ENCODE assay signal across 9 cellular contexts in the genomic region with DNA sequence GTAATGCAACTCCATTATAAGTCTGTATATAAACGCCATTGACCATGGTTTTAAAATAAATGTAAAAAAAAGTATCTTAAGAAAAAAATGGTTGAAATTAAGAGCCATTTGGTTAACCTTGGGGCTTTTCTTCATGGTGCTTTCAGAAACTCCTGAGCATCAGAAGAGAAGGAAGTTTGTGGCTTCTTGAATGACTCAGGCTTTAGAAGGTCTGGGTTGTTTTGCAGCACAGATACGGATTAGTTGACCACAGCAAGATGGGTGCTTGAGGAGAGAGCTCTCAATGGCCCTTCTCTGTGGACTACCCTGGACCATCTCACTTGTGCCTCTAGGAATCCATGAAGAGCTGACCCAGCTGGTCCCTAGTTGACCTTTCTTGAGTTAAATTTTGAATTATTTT.
A peak's percentile ranks its signal among the peaks of the same experiment; 100 is the strongest.
DNase-seq lines count a peak whose midpoint lies in the region; ATAC-seq and TF ChIP-seq lines count a peak whose summit lies in the region.
"Had no signal": no experiment of that assay in that cellular context is flagged by ENCODE, and none has a peak within 500 bp of the region (broad histone marks: within the 10 kb centered on the region; RNA-seq: fewer than 3 reads in every experiment).

No MANE protein-coding gene starts in this region.

- H3K4me1 ChIP-seq in naive thymus-derived CD4-positive, alpha-beta T cell (ENCODE audit: control insufficient read depth in 2 of 2, insufficient read depth in 2 of 2, low read length in 2 of 2): no peaks in the 10 kb centered on the region

- peak overlapping the region in 1 of 9 donors; percentile 63 for H3K27ac Mint-ChIP-seq in naive thymus-derived CD4-positive, alpha-beta T cell
- H3K27ac Mint-ChIP-seq in osteocyte (ENCODE audit: unreplicated experiment): no peak overlapping the region

- no peaks in the 10 kb centered on the region for H3K36me3 ChIP-seq in naive thymus-derived CD4-positive, alpha-beta T cell (ENCODE audit: control insufficient read depth in 2 of 3, insufficient read depth in 3 of 3, low read length in 3 of 3)

- no peak for DNase-seq in activated CD4-positive, CD25-positive, alpha-beta regulatory T cell treated with anti-CD3 and anti-CD28 coated beads, Interleukin-2, amount 50 U/mL, for 72 hours
- no peak for DNase-seq in naive thymus-derived CD4-positive, alpha-beta T cell
- DNase-seq in nucleus accumbens (lab: John Stamatoyannopoulos, UW) (no peak), osteocyte (ENCODE audit: extremely low spot score, unreplicated experiment) (no peak), NCI-H1417 treated with DMSO at 0.1 percent for 48 hours (lab: John Stamatoyannopoulos, UW) (no peak)
- DNase-seq: NCI-H82 had no signal

- H3K27ac ChIP-seq in naive thymus-derived CD4-positive, alpha-beta T cell (ENCODE audit: low read depth, low read length): no peak overlapping the region

- H3K27me3 Mint-ChIP-seq in naive thymus-derived CD4-positive, alpha-beta T cell: peaks cover 4 to 35% (median 10%) of the 10 kb centered on the region in 5 donors
- H3K27me3 Mint-ChIP-seq in osteocyte (ENCODE audit: unreplicated experiment): peaks cover 9% of the 10 kb centered on the region

- H3K36me3 Mint-ChIP-seq in naive thymus-derived CD4-positive, alpha-beta T cell: no peaks in the 10 kb centered on the region
- H3K36me3 Mint-ChIP-seq in osteocyte (ENCODE audit: unreplicated experiment): no peaks in the 10 kb centered on the region

- H3K9me3 ChIP-seq in naive thymus-derived CD4-positive, alpha-beta T cell (ENCODE audit: control insufficient read depth in 2 of 3, low read length in 3 of 3): no peaks in the 10 kb centered on the region

- POLR2A ChIA-PET in naive thymus-derived CD4-positive, alpha-beta T cell (lab: Charles Lee): no interaction called here

- CTCF ChIA-PET in naive thymus-derived CD4-positive, alpha-beta T cell (lab: Charles Lee): interaction anchor here (1.6 kb wide), 1 partner anchor 42 kb away, joined by 9 read pairs; no protein-coding TSS in a partner anchor

- intact Hi-C loops in naive thymus-derived CD4-positive, alpha-beta T cell (cut with micrococcal nuclease): loop anchor here in 1 of 2 donors (5.0 kb wide), 1 partner anchor 192 kb away; a partner anchor contains a TSS

- no peaks in the 10 kb centered on the region for H3K9me3 Mint-ChIP-seq in naive thymus-derived CD4-positive, alpha-beta T cell
- H3K9me3 Mint-ChIP-seq in osteocyte (ENCODE audit: unreplicated experiment): no peaks in the 10 kb centered on the region

- H3K27me3 ChIP-seq in naive thymus-derived CD4-positive, alpha-beta T cell (ENCODE audit: control insufficient read depth in 2 of 2, insufficient read depth in 2 of 2, low read length in 2 of 2): no peaks in the 10 kb centered on the region

- peak overlapping the region in 1 of 10 donors; percentile 71 for H3K4me3 Mint-ChIP-seq in naive thymus-derived CD4-positive, alpha-beta T cell
- no peak overlapping the region for H3K4me3 Mint-ChIP-seq in osteocyte (ENCODE audit: unreplicated experiment)

- ATAC-seq in activated CD4-positive, CD25-positive, alpha-beta regulatory T cell treated with anti-CD3 and anti-CD28 coated beads, Interleukin-2, amount 50 U/mL, for 24 hours: peak; percentile 25 to 49
- ATAC-seq in HG02588 (IDR thresholded peaks at IDR 0.05; ENCODE audit: unreplicated experiment): peak; percentile 94
- peak; percentile 90 for ATAC-seq in HG03571 (IDR thresholded peaks at IDR 0.05; ENCODE audit: unreplicated experiment)
- peak; percentile 53 for ATAC-seq in naive thymus-derived CD4-positive, alpha-beta T cell

- TF ChIP-seq CTCF in osteocyte (IDR thresholded peaks at IDR 0.05): no peak

- peaks cover 0 to 28% (median 4%) of the 10 kb centered on the region in 7 donors for H3K4me1 Mint-ChIP-seq in naive thymus-derived CD4-positive, alpha-beta T cell
- peaks cover 3% of the 10 kb centered on the region for H3K4me1 Mint-ChIP-seq in osteocyte (ENCODE audit: unreplicated experiment)

- H3K4me3 ChIP-seq in naive thymus-derived CD4-positive, alpha-beta T cell (ENCODE audit: low read length): no peak overlapping the region

Comparison
In these comparisons a context has a peak if more than half of its experiments do, and no peak if none do; other contexts are left out.
1. ATAC-seq: peak in every context shown above with its lines; median percentile 94 in HG02588; 90 in HG03571; 53 in naive thymus-derived CD4-positive, alpha-beta T cell; 37 in activated CD4-positive, CD25-positive, alpha-beta regulatory T cell treated with anti-CD3 and anti-CD28 coated beads, Interleukin-2, amount 50 U/mL, for 24 hours.